25 cellular contexts compared by ENCODE assay signal in genomic region chr16:62280556-62280955, GRCh38.
"Had no signal": no experiment of that assay in that cellular context is flagged by ENCODE, and none has a peak within 500 bp of the region (broad histone marks: within the 10 kb centered on the region; RNA-seq: fewer than 3 reads in every experiment).

No MANE protein-coding gene starts in this region.

- H3K79me2 ChIP-seq: parathyroid adenoma had no signal

- H3K9ac ChIP-seq: parathyroid adenoma had no signal

- H3K27ac ChIP-seq: left ventricle myocardium inferior, neutrophil, parathyroid adenoma, prostate gland, skin epidermis, transverse colon, upper lobe of left lung, vagina had no signal

- H3K9me3 Mint-ChIP-seq: nephron, neural crest cell had no signal

- H3K9me3 ChIP-seq: left ventricle myocardium inferior, neutrophil, prostate gland, transverse colon, upper lobe of left lung, vagina had no signal

- FAIRE-seq: kidney had no signal

- H3K4me3 Mint-ChIP-seq: memory B cell; naive thymus-derived CD8-positive, alpha-beta T cell; nephron; neural crest cell; stimulated activated memory B cell treated with anti-CD40 and anti-IgM and Interleukin-4, amounts not matched to agents 10 μg/mL and 1 μg/mL and 100 μg/mL, for 72 hours; stimulated activated naive CD8-positive, alpha-beta T cell treated with anti-CD3 and anti-CD28 coated beads, Interleukin-15, amount 100 ng/mL, for 72 hours had no signal

- H3K4me1 ChIP-seq: left ventricle myocardium inferior, parathyroid adenoma, prostate gland, transverse colon, upper lobe of left lung, vagina had no signal

- H3K36me3 Mint-ChIP-seq: memory B cell; naive thymus-derived CD8-positive, alpha-beta T cell; stimulated activated memory B cell treated with anti-CD40 and anti-IgM and Interleukin-4, amounts not matched to agents 10 μg/mL and 1 μg/mL and 100 μg/mL, for 72 hours had no signal

- H2AFZ ChIP-seq: parathyroid adenoma had no signal

- H3K4me1 Mint-ChIP-seq: memory B cell; naive thymus-derived CD8-positive, alpha-beta T cell; nephron; stimulated activated memory B cell treated with anti-CD40 and anti-IgM and Interleukin-4, amounts not matched to agents 10 μg/mL and 1 μg/mL and 100 μg/mL, for 72 hours; stimulated activated naive CD8-positive, alpha-beta T cell treated with anti-CD3 and anti-CD28 coated beads, Interleukin-15, amount 100 ng/mL, for 72 hours had no signal

- H3K27ac Mint-ChIP-seq: memory B cell; naive thymus-derived CD8-positive, alpha-beta T cell; nephron; stimulated activated memory B cell treated with anti-CD40 and anti-IgM and Interleukin-4, amounts not matched to agents 10 μg/mL and 1 μg/mL and 100 μg/mL, for 72 hours; stimulated activated naive CD8-positive, alpha-beta T cell treated with anti-CD3 and anti-CD28 coated beads, Interleukin-15, amount 100 ng/mL, for 72 hours had no signal

- ATAC-seq: naive thymus-derived CD8-positive, alpha-beta T cell; right cardiac atrium; sciatic nerve; stimulated activated memory B cell treated with anti-CD40 and anti-IgM and Interleukin-4, amounts not matched to agents 10 μg/mL and 1 μg/mL and 100 μg/mL, for 72 hours; stimulated activated naive CD8-positive, alpha-beta T cell treated with anti-CD3 and anti-CD28 coated beads, Interleukin-15, amount 100 ng/mL, for 72 hours had no signal

- H3K27me3 Mint-ChIP-seq: memory B cell; naive thymus-derived CD8-positive, alpha-beta T cell; stimulated activated memory B cell treated with anti-CD40 and anti-IgM and Interleukin-4, amounts not matched to agents 10 μg/mL and 1 μg/mL and 100 μg/mL, for 72 hours; stimulated activated naive CD8-positive, alpha-beta T cell treated with anti-CD3 and anti-CD28 coated beads, Interleukin-15, amount 100 ng/mL, for 72 hours had no signal

- H3K27me3 ChIP-seq: neutrophil, transverse colon, upper lobe of left lung, vagina had no signal

- DNase-seq: hippocampal formation; kidney; left ventricle myocardium inferior; naive thymus-derived CD8-positive, alpha-beta T cell; occipital lobe; retina; right cardiac atrium; stimulated activated CD4-positive, alpha-beta T cell treated with anti-CD3 and anti-CD28 coated beads, Interleukin-4, amount 100 ng/mL, for 24 hours; stimulated activated CD8-positive, alpha-beta memory T cell treated with anti-CD3 and anti-CD28 coated beads, Interleukin-4, amount 100 ng/mL, for 48 hours; stimulated activated naive CD4-positive, alpha-beta T cell treated with Interleukin-2 at 50 U/mL for 16 hours; stimulated activated naive CD8-positive, alpha-beta T cell treated with anti-CD3 and anti-CD28 coated beads, Interleukin-15, amount 100 ng/mL, for 72 hours; substantia nigra; transverse colon; upper lobe of left lung had no signal

- H3K4me3 ChIP-seq: left ventricle myocardium inferior, lung, prostate gland, skin epidermis, transverse colon, upper lobe of left lung, vagina had no signal

- H3K36me3 ChIP-seq: left ventricle myocardium inferior, neutrophil, prostate gland, transverse colon, upper lobe of left lung, vagina had no signal
